In the genomic region with DNA sequence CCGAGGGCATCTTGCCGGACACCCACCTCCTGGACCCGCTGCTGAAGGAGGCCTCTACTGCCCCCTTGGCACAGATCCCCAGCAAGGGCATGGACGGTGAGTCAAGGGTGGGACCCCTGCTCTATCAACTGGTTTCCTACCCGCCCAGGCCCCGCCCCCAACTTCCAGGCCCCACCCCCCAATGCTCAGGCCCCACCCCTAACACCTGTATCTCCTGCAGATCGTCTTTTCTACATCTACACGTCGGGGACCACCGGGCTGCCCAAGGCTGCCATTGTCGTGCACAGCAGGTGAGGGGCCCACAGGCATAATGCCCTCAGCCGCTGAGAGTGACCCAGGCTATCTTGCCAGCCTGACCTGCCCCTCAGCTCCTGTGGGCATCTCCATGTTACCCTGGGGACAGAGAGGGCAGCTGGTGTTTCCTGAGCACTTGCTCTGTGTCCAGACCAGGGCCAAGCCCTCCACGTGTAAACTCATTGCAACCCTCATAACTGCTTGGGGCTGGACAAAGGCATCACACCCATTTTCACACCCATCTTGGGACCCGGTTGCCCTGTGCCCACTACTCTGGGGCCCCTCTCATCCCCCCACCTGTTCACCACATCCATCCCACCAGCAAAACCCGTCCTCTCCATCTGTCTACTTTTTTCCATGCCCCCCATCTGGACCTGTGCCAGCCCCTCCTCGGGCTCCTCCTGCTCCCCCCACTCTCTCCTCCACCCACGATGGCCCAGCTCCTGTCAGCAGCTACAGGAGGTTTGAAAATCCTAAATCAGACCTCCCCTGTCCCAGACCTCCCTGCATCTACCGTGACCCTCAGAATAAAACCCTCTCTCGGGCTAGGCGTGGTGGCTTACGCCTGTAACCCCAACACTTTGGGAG, we compare ENCODE assay signal across 23 cellular contexts. TPM values are rescaled to one million over a fixed set of nuclear protein-coding genes. Genes with fewer than 3 reads are reported as not detected.
DNase-seq lines count a peak whose midpoint lies in the region; ATAC-seq and TF ChIP-seq lines count a peak whose summit lies in the region.
"Had no signal": no experiment of that assay in that cellular context is flagged by ENCODE, and none has a peak within 500 bp of the region (broad histone marks: within the 10 kb centered on the region; RNA-seq: fewer than 3 reads in every experiment).

No MANE protein-coding gene starts in this region.

- no peaks in the 10 kb centered on the region for H3K36me3 Mint-ChIP-seq in T-cell
- H3K36me3 Mint-ChIP-seq in glutamatergic neuron (ENCODE audit: unreplicated experiment) = no peaks in the 10 kb centered on the region

- H3K4me3 Mint-ChIP-seq in T-cell (peak overlapping the region in 2 of 3 donors; percentile 9 to 63), glutamatergic neuron (ENCODE audit: unreplicated experiment) (peak overlapping the region; percentile 34)
- H3K4me3 Mint-ChIP-seq: HFFc6 had no signal

- no peaks in the 10 kb centered on the region for H3K9me3 Mint-ChIP-seq in T-cell
- H3K9me3 Mint-ChIP-seq in glutamatergic neuron (ENCODE audit: unreplicated experiment) = peaks cover 8% of the 10 kb centered on the region
- H3K9me3 Mint-ChIP-seq: activated T-cell treated with anti-CD3 and anti-CD28 coated beads, Interleukin-2, amount 50 U/mL, for 72 hours; HFFc6; memory B cell; nephron had no signal

- peaks cover 4 to 43% (median 24%) of the 10 kb centered on the region in 5 donors for H3K4me1 ChIP-seq in subcutaneous abdominal adipose tissue (ENCODE audit: control insufficient read depth in 5 of 5, insufficient read depth in 5 of 5, low read length in 5 of 5)
- H3K4me1 ChIP-seq: prostate gland had no signal

- H3K27me3 ChIP-seq in subcutaneous abdominal adipose tissue (ENCODE audit: control insufficient read depth in 5 of 5, insufficient read depth in 4 of 5, low read length in 5 of 5) = no peaks in the 10 kb centered on the region

- DNase-seq in activated CD8-positive, alpha-beta memory T cell treated with anti-CD3 and anti-CD28 coated beads for 24 hours = peak; percentile 59
- no peak for DNase-seq in activated CD8-positive, alpha-beta memory T cell treated with anti-CD3 and anti-CD28 coated beads, Interleukin-2, amount 50 U/mL, for 4 hours
- DNase-seq in T-cell (no peak), glutamatergic neuron (no peak), NCI-H526 treated with DMSO at 0.1 percent for 48 hours (lab: John Stamatoyannopoulos, UW) (no peak), cortex of kidney (lab: John Stamatoyannopoulos, UW) (no peak)
- DNase-seq in activated CD4-positive, alpha-beta T cell treated with anti-CD3 and anti-CD28 coated beads, Interleukin-2, amount 50 U/mL, for 4 hours = no peak
- DNase-seq: activated CD4-positive, alpha-beta T cell treated with anti-CD3 and anti-CD28 coated beads, Interleukin-2, amount 50 U/mL, for 48 hours; activated T-cell treated with anti-CD3 and anti-CD28 coated beads, Interleukin-2, amount 50 U/mL, for 72 hours; DMS53; HFFc6; hippocampal formation; NCI-H1930 had no signal

- H3K9me3 ChIP-seq in subcutaneous abdominal adipose tissue (ENCODE audit: control insufficient read depth in 5 of 5, low read length in 5 of 5) = no peaks in the 10 kb centered on the region
- H3K9me3 ChIP-seq: prostate gland had no signal

- H3K4me1 Mint-ChIP-seq in T-cell (peaks cover 34 to 45% (median 43%) of the 10 kb centered on the region in 3 donors), glutamatergic neuron (ENCODE audit: low read depth, unreplicated experiment) (peaks cover 21% of the 10 kb centered on the region)

- no peak for TF ChIP-seq CTCF in glutamatergic neuron (IDR thresholded peaks at IDR 0.05; ENCODE audit: partially characterized antibody, unreplicated experiment)

- no peak for ATAC-seq in T-cell (replicated peaks in 1 of 4)
- ATAC-seq: activated T-cell treated with anti-CD3 and anti-CD28 coated beads, Interleukin-2, amount 50 U/mL, for 72 hours had no signal

- H3K36me3 ChIP-seq in subcutaneous abdominal adipose tissue (ENCODE audit: control insufficient read depth in 5 of 5, insufficient read depth in 5 of 5, low read length in 5 of 5) = peaks cover 0 to 37% (median 17%) of the 10 kb centered on the region in 5 donors
- H3K36me3 ChIP-seq: prostate gland had no signal

- H3K27me3 Mint-ChIP-seq in T-cell (no peaks in the 10 kb centered on the region), glutamatergic neuron (ENCODE audit: unreplicated experiment) (peaks cover 10% of the 10 kb centered on the region)

- CTCF ChIA-PET in T-cell (lab: Charles Lee) = no interaction called here

- H3K27ac Mint-ChIP-seq in T-cell = peak overlapping the region in 1 of 2 donors; percentile 92
- H3K27ac Mint-ChIP-seq in glutamatergic neuron (ENCODE audit: unreplicated experiment) = no peak overlapping the region
- H3K27ac Mint-ChIP-seq: activated T-cell treated with anti-CD3 and anti-CD28 coated beads, Interleukin-2, amount 50 U/mL, for 72 hours; HFFc6; memory B cell had no signal

- POLR2A ChIA-PET in T-cell (lab: Charles Lee) = no interaction called here

- H3K4me3 ChIP-seq in subcutaneous abdominal adipose tissue (ENCODE audit: low read depth in 1 of 5, low read length in 5 of 5) = no peak overlapping the region
- H3K4me3 ChIP-seq: prostate gland had no signal

- peak overlapping the region; percentile 74 for H3K27ac ChIP-seq in subcutaneous abdominal adipose tissue (ENCODE audit: low read depth, low read length)
- H3K27ac ChIP-seq: C4-2B, prostate gland had no signal

- H3K9ac ChIP-seq in subcutaneous abdominal adipose tissue (ENCODE audit: low read length in 5 of 5) = peak overlapping the region in 1 of 5 donors; percentile 69

RNA-seq across cellular contexts. Expression of gene SLC27A1, which starts 17.2 kb away (rescaled TPM):
- total RNA-seq in T-cell (10 to 100 TPM in 3 of 5 donors, 1 to 10 TPM in 2; 5.9 to 13.3 (median 10.5) TPM), glutamatergic neuron (ENCODE audit: unreplicated experiment) (16.9 TPM)

RNA-seq across cellular contexts. Expression of gene PGLS, which starts 24.0 kb away (rescaled TPM):
- total RNA-seq in T-cell (100 to 1,000 TPM in 1 of 5 donors, 10 to 100 TPM in 4; 46.2 to 103 (median 77.5) TPM), glutamatergic neuron (ENCODE audit: unreplicated experiment) (66.0 TPM)

RNA-seq across cellular contexts. Expression of gene NXNL1, which starts 26.8 kb away (rescaled TPM):
- total RNA-seq in T-cell (not detected), glutamatergic neuron (ENCODE audit: unreplicated experiment) (not detected)
- total RNA-seq: activated T-cell treated with anti-CD3 and anti-CD28 coated beads, Interleukin-2, amount 50 U/mL, for 72 hours; dermis blood vessel endothelial cell; fibroblast of villous mesenchyme; HFFc6; kidney epithelial cell; NCI-H460; prostate gland; Right ventricle myocardium inferior had no signal

RNA-seq across cellular contexts. Expression of gene TMEM221, which starts 39.0 kb away (rescaled TPM):
- total RNA-seq in T-cell = not detected
- not detected for total RNA-seq in glutamatergic neuron (ENCODE audit: unreplicated experiment)
- total RNA-seq: activated T-cell treated with anti-CD3 and anti-CD28 coated beads, Interleukin-2, amount 50 U/mL, for 72 hours; dermis blood vessel endothelial cell; fibroblast of villous mesenchyme; HFFc6; Right ventricle myocardium inferior had no signal
